ENCODE assay signal across 8 cellular contexts in the genomic region with DNA sequence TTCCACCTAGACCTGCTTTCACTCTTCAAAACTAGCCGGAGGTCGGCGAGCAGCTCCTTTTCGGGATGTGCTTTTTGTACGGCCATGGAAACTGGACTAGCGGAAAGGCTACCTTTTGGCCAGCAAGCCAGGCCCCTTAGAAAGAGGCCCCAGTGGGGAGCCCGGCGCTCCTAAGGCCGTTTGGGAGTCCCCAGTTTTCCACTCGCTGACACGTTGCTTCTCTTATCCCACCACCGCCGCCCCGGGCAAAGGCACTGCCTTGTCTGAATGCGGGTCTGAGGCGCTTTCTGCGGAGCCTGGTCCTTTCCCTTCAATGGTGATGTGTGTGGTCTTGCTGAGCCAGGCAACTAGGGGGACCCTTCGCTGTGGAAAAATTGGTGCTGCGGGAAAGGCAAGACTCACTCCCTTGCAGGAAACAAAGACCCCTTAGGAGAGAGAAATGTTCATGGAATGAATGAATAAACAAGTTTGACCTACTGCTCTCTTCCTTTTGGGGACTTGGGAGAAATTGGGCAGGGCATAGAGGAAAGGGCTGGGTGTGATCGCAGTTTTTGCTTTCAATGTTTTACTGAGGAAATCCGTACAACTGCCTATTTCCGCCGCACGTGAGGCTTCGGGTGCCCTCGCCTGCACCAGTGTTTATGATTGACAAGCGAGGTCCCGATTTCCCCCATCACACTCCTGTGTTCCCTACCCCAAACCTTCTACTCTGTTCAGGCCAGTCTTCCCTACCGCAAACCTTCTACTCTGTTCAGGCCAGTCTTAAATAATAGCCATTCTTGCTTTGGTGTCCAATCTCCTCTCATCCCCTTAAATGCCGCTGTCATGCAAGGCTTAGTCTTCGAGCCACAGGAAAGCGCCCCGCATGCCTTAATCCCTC. TPM values are rescaled to one million over a fixed set of nuclear protein-coding genes. Genes with fewer than 3 reads are reported as not detected.
DNase-seq lines count a peak whose midpoint lies in the region; ATAC-seq and TF ChIP-seq lines count a peak whose summit lies in the region.

No MANE protein-coding gene starts in this region.

- H3K27me3 ChIP-seq in fibroblast of lung (ENCODE audit: control insufficient read depth, insufficient read depth, low read length) (no peaks in the 10 kb centered on the region), upper lobe of right lung (no peaks in the 10 kb centered on the region)

- H3K4me1 ChIP-seq in fibroblast of lung (ENCODE audit: control insufficient read depth, extremely low read depth, insufficient read depth, low read length) (peaks cover 4% of the 10 kb centered on the region), upper lobe of right lung (peaks cover 27% of the 10 kb centered on the region)

- peaks cover 47% of the 10 kb centered on the region for H3K36me3 Mint-ChIP-seq in activated T-helper 17 cell treated with anti-CD3 and anti-CD28 coated beads, Interleukin-2, amount 50 U/mL, for 72 hours (ENCODE audit: low read depth)
- peaks cover 27% of the 10 kb centered on the region for H3K36me3 Mint-ChIP-seq in natural killer cell treated with Interleukin-12 subunit alpha and Interleukin-12 subunit beta and Interleukin-15 and Interleukin-18, amount 100 ng/mL, for 72 hours

- H3K27ac ChIP-seq in fibroblast of lung (ENCODE audit: insufficient read depth, low read length) (peak overlapping the region; percentile 98), upper lobe of right lung (peak overlapping the region; percentile 98)

- peaks cover 56% of the 10 kb centered on the region for H3K79me2 ChIP-seq in fibroblast of lung (ENCODE audit: control insufficient read depth, insufficient read depth, low read length)

- peaks cover 37% of the 10 kb centered on the region for H3K4me1 Mint-ChIP-seq in activated T-helper 17 cell treated with anti-CD3 and anti-CD28 coated beads, Interleukin-2, amount 50 U/mL, for 72 hours
- H3K4me1 Mint-ChIP-seq in natural killer cell treated with Interleukin-12 subunit alpha and Interleukin-12 subunit beta and Interleukin-15 and Interleukin-18, amount 100 ng/mL, for 72 hours (ENCODE audit: low read depth in 2 of 2): peaks cover 46 to 48% of the 10 kb centered on the region in 2 donors

- DNase-seq in NCI-H510A treated with DMSO at 0.1 percent for 48 hours (lab: John Stamatoyannopoulos, UW): peak; percentile 46
- DNase-seq in NCI-H510A (lab: John Stamatoyannopoulos, UW): no peak
- peak; percentile 69 for DNase-seq in NCI-H69 (lab: John Stamatoyannopoulos, UW)
- DNase-seq in fibroblast of lung (ENCODE audit: low read depth in 2 of 2): peak; percentile 62 to 71
- DNase-seq in natural killer cell treated with Interleukin-12 subunit alpha and Interleukin-12 subunit beta and Interleukin-15 and Interleukin-18, amount 100 ng/mL, for 72 hours (ENCODE audit: low spot score): peak; percentile 63
- DNase-seq in upper lobe of right lung: peak; percentile 75

- no peaks in the 10 kb centered on the region for H3K9me3 Mint-ChIP-seq in activated T-helper 17 cell treated with anti-CD3 and anti-CD28 coated beads, Interleukin-2, amount 50 U/mL, for 72 hours
- no peaks in the 10 kb centered on the region for H3K9me3 Mint-ChIP-seq in natural killer cell treated with Interleukin-12 subunit alpha and Interleukin-12 subunit beta and Interleukin-15 and Interleukin-18, amount 100 ng/mL, for 72 hours

- no peaks in the 10 kb centered on the region for H3K27me3 Mint-ChIP-seq in activated T-helper 17 cell treated with anti-CD3 and anti-CD28 coated beads, Interleukin-2, amount 50 U/mL, for 72 hours
- no peaks in the 10 kb centered on the region for H3K27me3 Mint-ChIP-seq in natural killer cell treated with Interleukin-12 subunit alpha and Interleukin-12 subunit beta and Interleukin-15 and Interleukin-18, amount 100 ng/mL, for 72 hours

- TF ChIP-seq CTCF in fibroblast of lung (conservative IDR thresholded peaks at IDR 0.05 in 1 of 2, IDR thresholded peaks at IDR 0.05 in 1 of 2; ENCODE audit: low read depth in 1 of 2, low read length in 2 of 2) (peak in 1 of 2 donors; percentile 43), upper lobe of right lung (IDR thresholded peaks at IDR 0.05) (no peak)

- H3K9me3 ChIP-seq in fibroblast of lung (ENCODE audit: control insufficient read depth, insufficient read depth, low read depth, low read length) (no peaks in the 10 kb centered on the region), upper lobe of right lung (no peaks in the 10 kb centered on the region)

- H3K27ac Mint-ChIP-seq in activated T-helper 17 cell treated with anti-CD3 and anti-CD28 coated beads, Interleukin-2, amount 50 U/mL, for 72 hours: peak overlapping the region; percentile 99
- H3K27ac Mint-ChIP-seq in natural killer cell treated with Interleukin-12 subunit alpha and Interleukin-12 subunit beta and Interleukin-15 and Interleukin-18, amount 100 ng/mL, for 72 hours: peak overlapping the region; percentile 99 to 100

- intact Hi-C loops in upper lobe of right lung (cut with DNase I): no loop called here

- peaks cover 12% of the 10 kb centered on the region for H4K20me1 ChIP-seq in fibroblast of lung (ENCODE audit: control insufficient read depth, extremely low read depth, insufficient read depth, low read length)

- H3K4me2 ChIP-seq in fibroblast of lung (ENCODE audit: extremely low read depth, insufficient read depth, low read length): peak overlapping the region; percentile 98

- H2AFZ ChIP-seq in fibroblast of lung (ENCODE audit: low read length): no peak overlapping the region

- H3K36me3 ChIP-seq in fibroblast of lung (ENCODE audit: control insufficient read depth, insufficient read depth, low read length) (peaks cover 8% of the 10 kb centered on the region), upper lobe of right lung (peaks cover 27% of the 10 kb centered on the region)

- ATAC-seq in activated T-helper 17 cell treated with anti-CD3 and anti-CD28 coated beads, Interleukin-2, amount 50 U/mL, for 72 hours (replicated peaks): no peak
- no peak for ATAC-seq in natural killer cell treated with Interleukin-12 subunit alpha and Interleukin-12 subunit beta and Interleukin-15 and Interleukin-18, amount 100 ng/mL, for 72 hours
- ATAC-seq in upper lobe of right lung: peak; percentile 0
- no peak for ATAC-seq in HG03139 (IDR thresholded peaks at IDR 0.05; ENCODE audit: unreplicated experiment)

- peak overlapping the region; percentile 82 for H3K9ac ChIP-seq in fibroblast of lung (ENCODE audit: insufficient read depth, low read length)

- peak overlapping the region; percentile 95 for H3K4me3 Mint-ChIP-seq in activated T-helper 17 cell treated with anti-CD3 and anti-CD28 coated beads, Interleukin-2, amount 50 U/mL, for 72 hours
- H3K4me3 Mint-ChIP-seq in natural killer cell treated with Interleukin-12 subunit alpha and Interleukin-12 subunit beta and Interleukin-15 and Interleukin-18, amount 100 ng/mL, for 72 hours: peak overlapping the region; percentile 98

- peak overlapping the region; percentile 80 to 81 (median 81) for H3K4me3 ChIP-seq in fibroblast of lung (replicated peaks in 1 of 4; ENCODE audit: control extremely low read depth in 1 of 4, insufficient read depth in 1 of 4, low read depth in 3 of 4, low read length in 4 of 4)
- H3K4me3 ChIP-seq in upper lobe of right lung: peak overlapping the region; percentile 92

RNA-seq across cellular contexts. Expression of gene SLC38A2, which starts 1.0 kb away (rescaled TPM):
- 100 to 1,000 TPM; 203 to 206 TPM for total RNA-seq in activated T-helper 17 cell treated with anti-CD3 and anti-CD28 coated beads, Interleukin-2, amount 50 U/mL, for 72 hours
- total RNA-seq in fibroblast of lung (883 and 1,357 TPM in 2 replicates), upper lobe of right lung (343 TPM)
- polyA plus RNA-seq in fibroblast of lung: 644 and 940 TPM in 2 replicates
- polyA plus RNA-seq in fibroblast of lung (2012): 373 and 531 TPM in 2 replicates
- polyA minus RNA-seq in fibroblast of lung (ENCODE audit: low replicate concordance): 337 and 510 TPM in 2 replicates
- total RNA-seq in natural killer cell treated with Interleukin-12 subunit alpha and Interleukin-12 subunit beta and Interleukin-15 and Interleukin-18, amount 100 ng/mL, for 72 hours: 100 to 1,000 TPM; 129 to 192 TPM
